In genomic region chr11:33533668-33534067, GRCh38 we compare ENCODE assay signal across 2 cellular contexts.
TF ChIP-seq lines count a peak whose summit lies in the region.

No MANE protein-coding gene starts in this region.

TF ChIP-seq in HepG2, 621 proteins besides CTCF, POLR2A, EP300 and RAD21 (continued from another document):
- TF ChIP-seq ZNF770 (CRISPR knock-in tag; IDR thresholded peaks at IDR 0.05): no peak

TF ChIP-seq in SK-N-SH treated with all-trans-retinoic acid at 6 μM for 48 hours, 23 proteins besides CTCF, POLR2A, EP300 and RAD21 (continued from another document):
- TF ChIP-seq POU6F1 (CRISPR knock-in tag; IDR thresholded peaks at IDR 0.05; ENCODE audit: borderline replicate concordance, low read depth) (no peak), TOX (CRISPR knock-in tag; IDR thresholded peaks at IDR 0.05; ENCODE audit: borderline replicate concordance) (no peak)
TF ChIP-seq in SK-N-SH treated with all-trans-retinoic acid at 6 μM for 48 hours: peak in this region for 0.
